In the genomic region with DNA sequence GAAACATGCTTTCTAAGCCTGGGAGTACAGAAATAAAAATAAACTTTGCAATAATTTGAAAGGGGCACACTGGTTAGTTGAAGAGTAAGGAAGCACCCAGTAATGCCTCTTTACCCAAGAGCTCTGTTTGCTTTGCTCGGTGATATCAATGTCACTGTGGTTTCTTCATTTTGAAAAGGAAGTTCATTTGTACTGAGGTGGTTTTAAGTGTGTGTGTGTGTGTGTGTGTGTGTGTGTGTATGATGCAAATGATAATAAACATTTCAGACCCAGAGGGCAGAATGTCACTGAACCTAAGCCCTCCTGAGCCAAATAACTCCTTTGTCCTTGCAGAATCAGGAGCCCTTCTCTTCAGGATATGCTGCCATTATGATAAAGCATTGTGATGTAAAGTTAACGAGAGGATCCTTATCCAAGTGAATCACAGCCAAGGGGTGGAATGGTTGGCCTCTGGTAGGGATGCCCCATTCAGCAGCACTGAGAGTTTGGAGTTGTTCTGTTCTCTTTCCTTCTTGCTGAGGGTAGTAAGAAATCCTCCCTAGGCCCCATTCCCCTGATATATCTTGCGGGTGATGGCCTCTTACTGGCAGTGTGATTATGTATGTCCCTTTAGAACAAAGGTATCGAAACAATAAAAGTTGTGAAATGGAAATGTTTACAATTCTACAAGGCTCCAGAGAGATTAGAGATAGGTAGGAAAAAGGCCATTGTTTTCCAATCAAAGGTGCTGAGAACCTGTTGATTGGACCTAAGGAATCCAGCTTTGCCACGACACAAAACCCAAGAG, we compare ENCODE assay signal across 1 cellular context.
TF ChIP-seq lines count a peak whose summit lies in the region.

No MANE protein-coding gene starts in this region.

TF ChIP-seq in HepG2, 621 proteins besides CTCF, POLR2A, EP300 and RAD21 (continued from another document):
- TF ChIP-seq, protein P1, sequence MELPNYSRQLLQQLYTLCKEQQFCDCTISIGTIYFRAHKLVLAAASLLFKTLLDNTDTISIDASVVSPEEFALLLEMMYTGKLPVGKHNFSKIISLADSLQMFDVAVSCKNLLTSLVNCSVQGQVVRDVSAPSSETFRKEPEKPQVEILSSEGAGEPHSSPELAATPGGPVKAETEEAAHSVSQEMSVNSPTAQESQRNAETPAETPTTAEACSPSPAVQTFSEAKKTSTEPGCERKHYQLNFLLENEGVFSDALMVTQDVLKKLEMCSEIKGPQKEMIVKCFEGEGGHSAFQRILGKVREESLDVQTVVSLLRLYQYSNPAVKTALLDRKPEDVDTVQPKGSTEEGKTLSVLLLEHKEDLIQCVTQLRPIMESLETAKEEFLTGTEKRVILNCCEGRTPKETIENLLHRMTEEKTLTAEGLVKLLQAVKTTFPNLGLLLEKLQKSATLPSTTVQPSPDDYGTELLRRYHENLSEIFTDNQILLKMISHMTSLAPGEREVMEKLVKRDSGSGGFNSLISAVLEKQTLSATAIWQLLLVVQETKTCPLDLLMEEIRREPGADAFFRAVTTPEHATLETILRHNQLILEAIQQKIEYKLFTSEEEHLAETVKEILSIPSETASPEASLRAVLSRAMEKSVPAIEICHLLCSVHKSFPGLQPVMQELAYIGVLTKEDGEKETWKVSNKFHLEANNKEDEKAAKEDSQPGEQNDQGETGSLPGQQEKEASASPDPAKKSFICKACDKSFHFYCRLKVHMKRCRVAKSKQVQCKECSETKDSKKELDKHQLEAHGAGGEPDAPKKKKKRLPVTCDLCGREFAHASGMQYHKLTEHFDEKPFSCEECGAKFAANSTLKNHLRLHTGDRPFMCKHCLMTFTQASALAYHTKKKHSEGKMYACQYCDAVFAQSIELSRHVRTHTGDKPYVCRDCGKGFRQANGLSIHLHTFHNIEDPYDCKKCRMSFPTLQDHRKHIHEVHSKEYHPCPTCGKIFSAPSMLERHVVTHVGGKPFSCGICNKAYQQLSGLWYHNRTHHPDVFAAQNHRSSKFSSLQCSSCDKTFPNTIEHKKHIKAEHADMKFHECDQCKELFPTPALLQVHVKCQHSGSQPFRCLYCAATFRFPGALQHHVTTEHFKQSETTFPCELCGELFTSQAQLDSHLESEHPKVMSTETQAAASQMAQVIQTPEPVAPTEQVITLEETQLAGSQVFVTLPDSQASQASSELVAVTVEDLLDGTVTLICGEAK (IDR thresholded peaks at IDR 0.05), result peak; percentile 38; the same call in 1 of the 2 replicates
- TF ChIP-seq, protein P1 (CRISPR knock-in tag; IDR thresholded peaks at IDR 0.05), result no peak
- TF ChIP-seq KDM2A (CRISPR knock-in tag; IDR thresholded peaks at IDR 0.05; ENCODE audit: borderline replicate concordance, low read depth) (no peak), XBP1 (CRISPR knock-in tag; IDR thresholded peaks at IDR 0.05) (no peak), NFIB (CRISPR knock-in tag; IDR thresholded peaks at IDR 0.05; ENCODE audit: borderline replicate concordance) (no peak), STAG1 (CRISPR knock-in tag; IDR thresholded peaks at IDR 0.05) (no peak), RBFOX2 (IDR thresholded peaks at IDR 0.05; ENCODE audit: low read depth, low read length) (no peak), THYN1 (CRISPR knock-in tag; IDR thresholded peaks at IDR 0.05; ENCODE audit: borderline replicate concordance, low read depth) (0 out of 2 replicates have a peak, but pooled peaks have one; percentile 27), ZNF263 (CRISPR knock-in tag; IDR thresholded peaks at IDR 0.05) (no peak), HMG20A (CRISPR knock-in tag; IDR thresholded peaks at IDR 0.05; ENCODE audit: borderline replicate concordance) (0 out of 2 replicates have a peak, but pooled peaks have one; percentile 14), SOX6 (IDR thresholded peaks at IDR 0.05) (no peak), SOX6 (CRISPR knock-in tag; IDR thresholded peaks at IDR 0.05) (peak; percentile 71; the same call in 1 of the 2 replicates), CCDC6 (CRISPR knock-in tag; IDR thresholded peaks at IDR 0.05) (0 out of 2 replicates have a peak, but pooled peaks have one; percentile 30), TARDBP (CRISPR knock-in tag; IDR thresholded peaks at IDR 0.05) (0 out of 2 replicates have a peak, but pooled peaks have one; percentile 20), ZNF878 (CRISPR knock-in tag; IDR thresholded peaks at IDR 0.05) (0 out of 2 replicates have a peak, but pooled peaks have one; percentile 34), ZNF382 (CRISPR knock-in tag; IDR thresholded peaks at IDR 0.05; ENCODE audit: borderline replicate concordance) (no peak), ONECUT2 (CRISPR knock-in tag; IDR thresholded peaks at IDR 0.05) (no peak), SOX13 (IDR thresholded peaks at IDR 0.05) (peak; percentile 65), SOX13 (CRISPR knock-in tag; conservative IDR thresholded peaks at IDR 0.05 in 1 of 2, IDR thresholded peaks at IDR 0.05 in 1 of 2) (peak in 1 of 2 experiments; percentile 91; a peak in 2 of 4 replicates), ZNF225 (CRISPR knock-in tag; IDR thresholded peaks at IDR 0.05) (no peak), SOX5 (CRISPR knock-in tag; IDR thresholded peaks at IDR 0.05; ENCODE audit: borderline replicate concordance) (peak; percentile 76; the same call in 1 of the 2 replicates)
- TF ChIP-seq, protein P2, sequence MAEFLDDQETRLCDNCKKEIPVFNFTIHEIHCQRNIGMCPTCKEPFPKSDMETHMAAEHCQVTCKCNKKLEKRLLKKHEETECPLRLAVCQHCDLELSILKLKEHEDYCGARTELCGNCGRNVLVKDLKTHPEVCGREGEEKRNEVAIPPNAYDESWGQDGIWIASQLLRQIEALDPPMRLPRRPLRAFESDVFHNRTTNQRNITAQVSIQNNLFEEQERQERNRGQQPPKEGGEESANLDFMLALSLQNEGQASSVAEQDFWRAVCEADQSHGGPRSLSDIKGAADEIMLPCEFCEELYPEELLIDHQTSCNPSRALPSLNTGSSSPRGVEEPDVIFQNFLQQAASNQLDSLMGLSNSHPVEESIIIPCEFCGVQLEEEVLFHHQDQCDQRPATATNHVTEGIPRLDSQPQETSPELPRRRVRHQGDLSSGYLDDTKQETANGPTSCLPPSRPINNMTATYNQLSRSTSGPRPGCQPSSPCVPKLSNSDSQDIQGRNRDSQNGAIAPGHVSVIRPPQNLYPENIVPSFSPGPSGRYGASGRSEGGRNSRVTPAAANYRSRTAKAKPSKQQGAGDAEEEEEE (CRISPR knock-in tag; IDR thresholded peaks at IDR 0.05; ENCODE audit: borderline replicate concordance), result no peak
- TF ChIP-seq, protein P3, sequence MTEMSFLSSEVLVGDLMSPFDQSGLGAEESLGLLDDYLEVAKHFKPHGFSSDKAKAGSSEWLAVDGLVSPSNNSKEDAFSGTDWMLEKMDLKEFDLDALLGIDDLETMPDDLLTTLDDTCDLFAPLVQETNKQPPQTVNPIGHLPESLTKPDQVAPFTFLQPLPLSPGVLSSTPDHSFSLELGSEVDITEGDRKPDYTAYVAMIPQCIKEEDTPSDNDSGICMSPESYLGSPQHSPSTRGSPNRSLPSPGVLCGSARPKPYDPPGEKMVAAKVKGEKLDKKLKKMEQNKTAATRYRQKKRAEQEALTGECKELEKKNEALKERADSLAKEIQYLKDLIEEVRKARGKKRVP (CRISPR knock-in tag; IDR thresholded peaks at IDR 0.05), result peak in 1 of 2 experiments; percentile 79; a peak in 2 of 4 replicates
- TF ChIP-seq, protein P4, sequence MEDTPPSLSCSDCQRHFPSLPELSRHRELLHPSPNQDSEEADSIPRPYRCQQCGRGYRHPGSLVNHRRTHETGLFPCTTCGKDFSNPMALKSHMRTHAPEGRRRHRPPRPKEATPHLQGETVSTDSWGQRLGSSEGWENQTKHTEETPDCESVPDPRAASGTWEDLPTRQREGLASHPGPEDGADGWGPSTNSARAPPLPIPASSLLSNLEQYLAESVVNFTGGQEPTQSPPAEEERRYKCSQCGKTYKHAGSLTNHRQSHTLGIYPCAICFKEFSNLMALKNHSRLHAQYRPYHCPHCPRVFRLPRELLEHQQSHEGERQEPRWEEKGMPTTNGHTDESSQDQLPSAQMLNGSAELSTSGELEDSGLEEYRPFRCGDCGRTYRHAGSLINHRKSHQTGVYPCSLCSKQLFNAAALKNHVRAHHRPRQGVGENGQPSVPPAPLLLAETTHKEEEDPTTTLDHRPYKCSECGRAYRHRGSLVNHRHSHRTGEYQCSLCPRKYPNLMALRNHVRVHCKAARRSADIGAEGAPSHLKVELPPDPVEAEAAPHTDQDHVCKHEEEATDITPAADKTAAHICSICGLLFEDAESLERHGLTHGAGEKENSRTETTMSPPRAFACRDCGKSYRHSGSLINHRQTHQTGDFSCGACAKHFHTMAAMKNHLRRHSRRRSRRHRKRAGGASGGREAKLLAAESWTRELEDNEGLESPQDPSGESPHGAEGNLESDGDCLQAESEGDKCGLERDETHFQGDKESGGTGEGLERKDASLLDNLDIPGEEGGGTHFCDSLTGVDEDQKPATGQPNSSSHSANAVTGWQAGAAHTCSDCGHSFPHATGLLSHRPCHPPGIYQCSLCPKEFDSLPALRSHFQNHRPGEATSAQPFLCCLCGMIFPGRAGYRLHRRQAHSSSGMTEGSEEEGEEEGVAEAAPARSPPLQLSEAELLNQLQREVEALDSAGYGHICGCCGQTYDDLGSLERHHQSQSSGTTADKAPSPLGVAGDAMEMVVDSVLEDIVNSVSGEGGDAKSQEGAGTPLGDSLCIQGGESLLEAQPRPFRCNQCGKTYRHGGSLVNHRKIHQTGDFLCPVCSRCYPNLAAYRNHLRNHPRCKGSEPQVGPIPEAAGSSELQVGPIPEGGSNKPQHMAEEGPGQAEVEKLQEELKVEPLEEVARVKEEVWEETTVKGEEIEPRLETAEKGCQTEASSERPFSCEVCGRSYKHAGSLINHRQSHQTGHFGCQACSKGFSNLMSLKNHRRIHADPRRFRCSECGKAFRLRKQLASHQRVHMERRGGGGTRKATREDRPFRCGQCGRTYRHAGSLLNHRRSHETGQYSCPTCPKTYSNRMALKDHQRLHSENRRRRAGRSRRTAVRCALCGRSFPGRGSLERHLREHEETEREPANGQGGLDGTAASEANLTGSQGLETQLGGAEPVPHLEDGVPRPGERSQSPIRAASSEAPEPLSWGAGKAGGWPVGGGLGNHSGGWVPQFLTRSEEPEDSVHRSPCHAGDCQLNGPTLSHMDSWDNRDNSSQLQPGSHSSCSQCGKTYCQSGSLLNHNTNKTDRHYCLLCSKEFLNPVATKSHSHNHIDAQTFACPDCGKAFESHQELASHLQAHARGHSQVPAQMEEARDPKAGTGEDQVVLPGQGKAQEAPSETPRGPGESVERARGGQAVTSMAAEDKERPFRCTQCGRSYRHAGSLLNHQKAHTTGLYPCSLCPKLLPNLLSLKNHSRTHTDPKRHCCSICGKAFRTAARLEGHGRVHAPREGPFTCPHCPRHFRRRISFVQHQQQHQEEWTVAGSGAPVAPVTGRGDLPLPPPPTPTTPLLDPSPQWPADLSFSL (CRISPR knock-in tag; IDR thresholded peaks at IDR 0.05), result peak; percentile 64; the same call in 1 of the 2 replicates
